8 cellular contexts compared by ENCODE assay signal in genomic region chr1:99180343-99180808, GRCh38.
DNase-seq lines count a peak whose midpoint lies in the region; ATAC-seq and TF ChIP-seq lines count a peak whose summit lies in the region.

No MANE protein-coding gene starts in this region.

- peak overlapping the region; percentile 90 for H3K27ac Mint-ChIP-seq in neural crest cell (ENCODE audit: unreplicated experiment)

- no peak overlapping the region for H3K9ac ChIP-seq in OCI-LY1 (ENCODE audit: low read length)
- H3K9ac ChIP-seq in fibroblast of lung (ENCODE audit: insufficient read depth, low read length), result no peak overlapping the region
- no peak overlapping the region for H3K9ac ChIP-seq in subcutaneous abdominal adipose tissue (ENCODE audit: low read length in 5 of 5)

- TF ChIP-seq CTCF in DOHH2 (IDR thresholded peaks at IDR 0.05; ENCODE audit: low read depth, low read length, poor library complexity, severe bottlenecking), result peak; percentile 78
- TF ChIP-seq CTCF in OCI-LY1 (IDR thresholded peaks at IDR 0.05; ENCODE audit: low read length), result peak; percentile 87
- peak; percentile 72 to 77 for TF ChIP-seq CTCF in fibroblast of lung (conservative IDR thresholded peaks at IDR 0.05 in 1 of 2, IDR thresholded peaks at IDR 0.05 in 1 of 2; ENCODE audit: low read depth in 1 of 2, low read length in 2 of 2)
- TF ChIP-seq CTCF in neural crest cell (conservative IDR thresholded peaks at IDR 0.05), result peak; percentile 91

- H3K36me3 ChIP-seq in DOHH2 (ENCODE audit: control insufficient read depth, low read length), result no peaks in the 10 kb centered on the region
- no peaks in the 10 kb centered on the region for H3K36me3 ChIP-seq in OCI-LY1 (ENCODE audit: insufficient read depth, low read length)
- H3K36me3 ChIP-seq in fibroblast of lung (ENCODE audit: control insufficient read depth, insufficient read depth, low read length), result no peaks in the 10 kb centered on the region
- no peaks in the 10 kb centered on the region for H3K36me3 ChIP-seq in subcutaneous abdominal adipose tissue (ENCODE audit: control insufficient read depth in 5 of 5, insufficient read depth in 5 of 5, low read length in 5 of 5)

- no peaks in the 10 kb centered on the region for H3K9me2 ChIP-seq in DOHH2 (replicated peaks; ENCODE audit: control insufficient read depth, low read length)
- no peaks in the 10 kb centered on the region for H3K9me2 ChIP-seq in OCI-LY1 (ENCODE audit: low read depth, low read length)

- peak; percentile 87 for TF ChIP-seq RAD21 in Ishikawa (IDR thresholded peaks at IDR 0.05; ENCODE audit: low read depth)

- peak; percentile 99 for ATAC-seq in GM21723 (IDR thresholded peaks at IDR 0.05; ENCODE audit: unreplicated experiment)

- H2AFZ ChIP-seq in OCI-LY1 (ENCODE audit: low read length) (peak overlapping the region; percentile 99; the same call in 1 of the 2 replicates), fibroblast of lung (ENCODE audit: low read length) (peak overlapping the region; percentile 21)

- no peaks in the 10 kb centered on the region for H3K4me1 Mint-ChIP-seq in neural crest cell

- H3K4me3 ChIP-seq in DOHH2 (ENCODE audit: low read length), result no peak overlapping the region
- no peak overlapping the region for H3K4me3 ChIP-seq in OCI-LY1 (ENCODE audit: low read depth, low read length, poor library complexity, severe bottlenecking)
- no peak overlapping the region for H3K4me3 ChIP-seq in fibroblast of lung (replicated peaks in 1 of 4; ENCODE audit: control extremely low read depth in 1 of 4, insufficient read depth in 1 of 4, low read depth in 3 of 4, low read length in 4 of 4)
- peak overlapping the region in 2 of 5 donors; percentile 16 to 26 for H3K4me3 ChIP-seq in subcutaneous abdominal adipose tissue (ENCODE audit: low read depth in 1 of 5, low read length in 5 of 5)

- no peak overlapping the region for H3K4me3 Mint-ChIP-seq in neural crest cell

- no peaks in the 10 kb centered on the region for H4K20me1 ChIP-seq in DOHH2 (ENCODE audit: control insufficient read depth, insufficient read depth, low read depth, low read length)
- no peaks in the 10 kb centered on the region for H4K20me1 ChIP-seq in OCI-LY1 (ENCODE audit: insufficient read depth, low read length)
- no peaks in the 10 kb centered on the region for H4K20me1 ChIP-seq in fibroblast of lung (ENCODE audit: control insufficient read depth, extremely low read depth, insufficient read depth, low read length)

- no peaks in the 10 kb centered on the region for H3K27me3 Mint-ChIP-seq in neural crest cell (ENCODE audit: low read depth)

- DNase-seq in activated T-cell treated with anti-CD3 and anti-CD28 coated beads, Interleukin-2, amount 50 U/mL, for 1 hour, result peak; percentile 33
- DNase-seq in fibroblast of lung (ENCODE audit: low read depth in 2 of 2) (peak; percentile 74 to 84), neural crest cell (ENCODE audit: low read depth, low spot score) (peak; percentile 73)

- H3K4me1 ChIP-seq in DOHH2 (ENCODE audit: control insufficient read depth, low read length), result no peaks in the 10 kb centered on the region
- peaks cover 5% of the 10 kb centered on the region for H3K4me1 ChIP-seq in OCI-LY1 (ENCODE audit: insufficient read depth, low read length, severe bottlenecking)
- H3K4me1 ChIP-seq in fibroblast of lung (ENCODE audit: control insufficient read depth, extremely low read depth, insufficient read depth, low read length), result no peaks in the 10 kb centered on the region
- H3K4me1 ChIP-seq in subcutaneous abdominal adipose tissue (ENCODE audit: control insufficient read depth in 5 of 5, insufficient read depth in 5 of 5, low read length in 5 of 5), result peaks cover 0 to 9% (median 5%) of the 10 kb centered on the region in 5 donors

- no peak overlapping the region for H3K27ac ChIP-seq in DOHH2 (ENCODE audit: low read depth, low read length)
- no peak overlapping the region for H3K27ac ChIP-seq in OCI-LY1 (ENCODE audit: low read depth, low read length, poor library complexity, severe bottlenecking)
- peak overlapping the region; percentile 11 for H3K27ac ChIP-seq in fibroblast of lung (ENCODE audit: insufficient read depth, low read length)
- H3K27ac ChIP-seq in subcutaneous abdominal adipose tissue (ENCODE audit: low read depth, low read length), result peak overlapping the region; percentile 48

- TF ChIP-seq EP300 in Ishikawa (IDR thresholded peaks at IDR 0.05; ENCODE audit: borderline replicate concordance), result no peak

- H3K79me2 ChIP-seq in DOHH2 (ENCODE audit: control insufficient read depth, low read length) (no peaks in the 10 kb centered on the region), OCI-LY1 (ENCODE audit: insufficient read depth, low read length) (no peaks in the 10 kb centered on the region), fibroblast of lung (ENCODE audit: control insufficient read depth, insufficient read depth, low read length) (no peaks in the 10 kb centered on the region)

- H3K4me2 ChIP-seq in DOHH2 (ENCODE audit: low read length) (no peak overlapping the region), OCI-LY1 (ENCODE audit: low read length) (no peak overlapping the region), fibroblast of lung (ENCODE audit: extremely low read depth, insufficient read depth, low read length) (no peak overlapping the region)

- peaks cover 3% of the 10 kb centered on the region for H3K9me3 Mint-ChIP-seq in neural crest cell

- H3K9me3 ChIP-seq in DOHH2 (ENCODE audit: control insufficient read depth, insufficient read depth, low read length) (no peaks in the 10 kb centered on the region), OCI-LY1 (ENCODE audit: low read length) (no peaks in the 10 kb centered on the region), fibroblast of lung (ENCODE audit: control insufficient read depth, insufficient read depth, low read depth, low read length) (no peaks in the 10 kb centered on the region), subcutaneous abdominal adipose tissue (ENCODE audit: control insufficient read depth in 5 of 5, low read length in 5 of 5) (no peaks in the 10 kb centered on the region)

- H3K27me3 ChIP-seq in DOHH2 (ENCODE audit: control insufficient read depth, low read length) (no peaks in the 10 kb centered on the region), OCI-LY1 (ENCODE audit: insufficient read depth, low read length) (no peaks in the 10 kb centered on the region), fibroblast of lung (ENCODE audit: control insufficient read depth, insufficient read depth, low read length) (no peaks in the 10 kb centered on the region), subcutaneous abdominal adipose tissue (ENCODE audit: control insufficient read depth in 5 of 5, insufficient read depth in 4 of 5, low read length in 5 of 5) (no peaks in the 10 kb centered on the region)

- no peaks in the 10 kb centered on the region for H3K36me3 Mint-ChIP-seq in neural crest cell (ENCODE audit: low read depth)

- no peaks in the 10 kb centered on the region for H3F3A ChIP-seq in DOHH2 (ENCODE audit: control insufficient read depth, insufficient read depth)
- H3F3A ChIP-seq in OCI-LY1 (ENCODE audit: insufficient read depth, low read length), result no peaks in the 10 kb centered on the region

TF ChIP-seq in Ishikawa, 13 proteins besides CTCF, POLR2A, EP300 and RAD21:
- TF ChIP-seq FOXM1 (IDR thresholded peaks at IDR 0.05; ENCODE audit: borderline replicate concordance, low read depth), result no peak
- no peak for TF ChIP-seq CEBPB (IDR thresholded peaks at IDR 0.05)
- peak; percentile 52; the same call in 1 of the 2 replicates for TF ChIP-seq TEAD4 (IDR thresholded peaks at IDR 0.05)
- no peak for TF ChIP-seq NFIC (IDR thresholded peaks at IDR 0.05)
- TF ChIP-seq CREB1 (IDR thresholded peaks at IDR 0.05; ENCODE audit: low read depth), result no peak
- peak; percentile 86 for TF ChIP-seq YY1 (IDR thresholded peaks at IDR 0.05; ENCODE audit: low read depth)
- TF ChIP-seq TCF12 (IDR thresholded peaks at IDR 0.05; ENCODE audit: low read depth), result no peak
- TF ChIP-seq EGR1 (IDR thresholded peaks at IDR 0.05), result no peak

Comparison
In these comparisons a context has a peak if more than half of its experiments do, and no peak if none do; other contexts are left out.
1. H3K27ac ChIP-seq: peak in fibroblast of lung (single experiment) and subcutaneous abdominal adipose tissue (single experiment); none in DOHH2 (single experiment) and OCI-LY1 (single experiment).
2. Peak in every context shown above with its lines, with median percentiles within 50 percentile points of each other: CTCF ChIP-seq and DNase-seq.